18 cellular contexts compared by ENCODE assay signal in the genomic region with DNA sequence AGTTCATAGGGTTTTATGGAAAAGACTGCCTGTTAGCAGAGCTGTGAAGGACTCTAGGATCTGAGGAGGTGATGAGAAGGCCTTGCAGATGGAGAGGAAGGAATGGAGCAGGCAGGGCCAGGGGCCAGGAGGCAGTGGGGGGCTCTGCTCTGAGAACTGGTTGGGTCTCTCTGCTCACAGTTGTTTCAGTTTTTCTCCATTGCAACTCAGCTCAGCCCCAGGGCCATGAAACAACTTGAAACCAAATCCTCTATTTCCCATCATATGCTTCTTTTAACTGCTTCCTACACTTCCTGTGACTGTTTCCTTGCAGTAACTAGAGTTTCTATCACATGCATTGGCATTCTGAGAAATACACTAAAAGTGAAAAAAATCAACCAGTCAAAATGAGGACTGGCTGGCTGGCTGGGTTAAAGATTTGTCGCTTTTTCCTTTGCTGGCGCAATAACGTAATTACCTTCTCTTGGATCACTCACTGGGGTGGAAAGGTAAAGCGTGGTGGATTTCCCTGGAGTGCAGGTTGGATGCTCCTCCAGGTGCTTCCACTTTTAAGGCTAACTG.
DNase-seq lines count a peak whose midpoint lies in the region; ATAC-seq and TF ChIP-seq lines count a peak whose summit lies in the region.
"Had no signal": no experiment of that assay in that cellular context is flagged by ENCODE, and none has a peak within 500 bp of the region (broad histone marks: within the 10 kb centered on the region; RNA-seq: fewer than 3 reads in every experiment).

No MANE protein-coding gene starts in this region.

- H3K27me3 ChIP-seq in esophagus muscularis mucosa, result no peaks in the 10 kb centered on the region
- H3K27me3 ChIP-seq: esophagus squamous epithelium had no signal

- peaks cover 0 to 21% (median 0%) of the 10 kb centered on the region in 4 donors for H3K4me1 ChIP-seq in esophagus muscularis mucosa
- H3K4me1 ChIP-seq: esophagus squamous epithelium, left ventricle myocardium inferior had no signal

- TF ChIP-seq CTCF in esophagus muscularis mucosa (IDR thresholded peaks at IDR 0.05) (no peak), HFFc6 (IDR thresholded peaks at IDR 0.05) (no peak)

- ATAC-seq in activated T-cell treated with anti-CD3 and anti-CD28 coated beads, Interleukin-2, amount 50 U/mL, for 72 hours (replicated peaks in 1 of 2), result peak; percentile 90 to 91
- no peak for ATAC-seq in GM21737 (IDR thresholded peaks at IDR 0.05; ENCODE audit: unreplicated experiment)

- H3K36me3 ChIP-seq in esophagus muscularis mucosa, result no peaks in the 10 kb centered on the region
- H3K36me3 ChIP-seq: esophagus squamous epithelium, left ventricle myocardium inferior had no signal

- no peak for TF ChIP-seq POLR2A in esophagus muscularis mucosa (IDR thresholded peaks at IDR 0.05; ENCODE audit: low read depth)

- no peaks in the 10 kb centered on the region for H3K9me3 ChIP-seq in esophagus muscularis mucosa
- H3K9me3 ChIP-seq: esophagus squamous epithelium, left ventricle myocardium inferior had no signal

- peak overlapping the region; percentile 91 for H3K27ac Mint-ChIP-seq in activated T-cell treated with anti-CD3 and anti-CD28 coated beads, Interleukin-2, amount 50 U/mL, for 24 hours
- peak overlapping the region; percentile 85 for H3K27ac Mint-ChIP-seq in activated T-cell treated with anti-CD3 and anti-CD28 coated beads, Interleukin-2, amount 50 U/mL, for 72 hours
- H3K27ac Mint-ChIP-seq in stimulated activated naive CD8-positive, alpha-beta T cell treated with anti-CD3 and anti-CD28 coated beads, Interleukin-15, Interleukin-2, amounts not matched to agents 100 ng/mL and 50 ng/mL, for 24 hours, result peak overlapping the region; percentile 92
- H3K27ac Mint-ChIP-seq in HFFc6, result no peak overlapping the region
- H3K27ac Mint-ChIP-seq: CD4-positive, alpha-beta T cell had no signal

- DNase-seq in activated T-cell treated with anti-CD3 and anti-CD28 coated beads, Interleukin-2, amount 50 U/mL, for 24 hours, result peak; percentile 47
- no peak for DNase-seq in activated T-cell treated with anti-CD3 and anti-CD28 coated beads, Interleukin-2, amount 50 U/mL, for 1 hour
- DNase-seq in activated T-cell treated with anti-CD3 and anti-CD28 coated beads, Interleukin-2, amount 50 U/mL, for 72 hours, result peak; percentile 35
- DNase-seq in esophagus muscularis mucosa (ENCODE audit: extremely low spot score) (peak; percentile 34), NCI-H1092 treated with DMSO at 0.1 percent for 48 hours (lab: John Stamatoyannopoulos, UW) (no peak), HFFc6 (no peak)
- DNase-seq: activated CD8-positive, alpha-beta memory T cell treated with anti-CD3 and anti-CD28 coated beads, Interleukin-2, amount 50 U/mL, for 48 hours; amygdala; CD4-positive, alpha-beta T cell; esophagus squamous epithelium; left ventricle myocardium inferior; NCI-H69; OCI-M1; right cardiac atrium; SHP77 treated with DMSO at 0.1 percent for 48 hours had no signal

- intact Hi-C loops in esophagus muscularis mucosa (cut with DNase I), result no loop called here

- peaks cover 42% of the 10 kb centered on the region for H3K4me1 Mint-ChIP-seq in activated T-cell treated with anti-CD3 and anti-CD28 coated beads, Interleukin-2, amount 50 U/mL, for 24 hours (ENCODE audit: low read depth)
- H3K4me1 Mint-ChIP-seq in activated T-cell treated with anti-CD3 and anti-CD28 coated beads, Interleukin-2, amount 50 U/mL, for 72 hours (ENCODE audit: low read depth), result peaks cover 52% of the 10 kb centered on the region
- H3K4me1 Mint-ChIP-seq in stimulated activated naive CD8-positive, alpha-beta T cell treated with anti-CD3 and anti-CD28 coated beads, Interleukin-15, Interleukin-2, amounts not matched to agents 100 ng/mL and 50 ng/mL, for 24 hours (ENCODE audit: low read depth), result peaks cover 29% of the 10 kb centered on the region
- H3K4me1 Mint-ChIP-seq in HFFc6 (ENCODE audit: low read depth), result no peaks in the 10 kb centered on the region

- no peak overlapping the region for H3K4me3 ChIP-seq in esophagus muscularis mucosa
- H3K4me3 ChIP-seq: esophagus squamous epithelium, left ventricle myocardium inferior had no signal

- H3K4me3 Mint-ChIP-seq in activated T-cell treated with anti-CD3 and anti-CD28 coated beads, Interleukin-2, amount 50 U/mL, for 24 hours, result peak overlapping the region; percentile 44
- peak overlapping the region; percentile 39 to 48 for H3K4me3 Mint-ChIP-seq in activated T-cell treated with anti-CD3 and anti-CD28 coated beads, Interleukin-2, amount 50 U/mL, for 72 hours
- H3K4me3 Mint-ChIP-seq in stimulated activated naive CD8-positive, alpha-beta T cell treated with anti-CD3 and anti-CD28 coated beads, Interleukin-15, Interleukin-2, amounts not matched to agents 100 ng/mL and 50 ng/mL, for 24 hours, result no peak overlapping the region
- no peak overlapping the region for H3K4me3 Mint-ChIP-seq in HFFc6
- H3K4me3 Mint-ChIP-seq: CD4-positive, alpha-beta T cell had no signal

- no peak for TF ChIP-seq EP300 in esophagus muscularis mucosa (IDR thresholded peaks at IDR 0.05)

- WGBS in esophagus muscularis mucosa, result 96% methylated on average over 4 of the region's 4 CpGs

- no peaks in the 10 kb centered on the region for H3K36me3 Mint-ChIP-seq in activated T-cell treated with anti-CD3 and anti-CD28 coated beads, Interleukin-2, amount 50 U/mL, for 24 hours (ENCODE audit: low read depth)
- peaks cover 4 to 8% of the 10 kb centered on the region in 2 donors for H3K36me3 Mint-ChIP-seq in activated T-cell treated with anti-CD3 and anti-CD28 coated beads, Interleukin-2, amount 50 U/mL, for 72 hours (ENCODE audit: insufficient read depth in 2 of 2)
- H3K36me3 Mint-ChIP-seq in stimulated activated naive CD8-positive, alpha-beta T cell treated with anti-CD3 and anti-CD28 coated beads, Interleukin-15, Interleukin-2, amounts not matched to agents 100 ng/mL and 50 ng/mL, for 24 hours (ENCODE audit: low read depth), result no peaks in the 10 kb centered on the region
- no peaks in the 10 kb centered on the region for H3K36me3 Mint-ChIP-seq in HFFc6 (ENCODE audit: low read depth)

- no peaks in the 10 kb centered on the region for H3K27me3 Mint-ChIP-seq in activated T-cell treated with anti-CD3 and anti-CD28 coated beads, Interleukin-2, amount 50 U/mL, for 24 hours
- no peaks in the 10 kb centered on the region for H3K27me3 Mint-ChIP-seq in activated T-cell treated with anti-CD3 and anti-CD28 coated beads, Interleukin-2, amount 50 U/mL, for 72 hours (ENCODE audit: low read depth)
- H3K27me3 Mint-ChIP-seq in stimulated activated naive CD8-positive, alpha-beta T cell treated with anti-CD3 and anti-CD28 coated beads, Interleukin-15, Interleukin-2, amounts not matched to agents 100 ng/mL and 50 ng/mL, for 24 hours, result no peaks in the 10 kb centered on the region
- H3K27me3 Mint-ChIP-seq in HFFc6 (ENCODE audit: insufficient read depth), result no peaks in the 10 kb centered on the region; the same call in none of the 2 replicates
- H3K27me3 Mint-ChIP-seq: CD4-positive, alpha-beta T cell had no signal

- H3K9me3 Mint-ChIP-seq in activated T-cell treated with anti-CD3 and anti-CD28 coated beads, Interleukin-2, amount 50 U/mL, for 24 hours, result no peaks in the 10 kb centered on the region
- peaks cover 2 to 6% of the 10 kb centered on the region in 2 donors for H3K9me3 Mint-ChIP-seq in activated T-cell treated with anti-CD3 and anti-CD28 coated beads, Interleukin-2, amount 50 U/mL, for 72 hours
- H3K9me3 Mint-ChIP-seq in stimulated activated naive CD8-positive, alpha-beta T cell treated with anti-CD3 and anti-CD28 coated beads, Interleukin-15, Interleukin-2, amounts not matched to agents 100 ng/mL and 50 ng/mL, for 24 hours, result peaks cover 7% of the 10 kb centered on the region
- no peaks in the 10 kb centered on the region for H3K9me3 Mint-ChIP-seq in HFFc6
- H3K9me3 Mint-ChIP-seq: CD4-positive, alpha-beta T cell had no signal

- peak overlapping the region in 1 of 4 donors; percentile 46 for H3K27ac ChIP-seq in esophagus muscularis mucosa (replicated peaks in 1 of 4)
- H3K27ac ChIP-seq: left ventricle myocardium inferior, VCaP had no signal

Comparison
In these comparisons a context has a peak if more than half of its experiments do, and no peak if none do; other contexts are left out.
1. DNase-seq: peak in activated T-cell treated with anti-CD3 and anti-CD28 coated beads, Interleukin-2, amount 50 U/mL, for 24 hours (single experiment), activated T-cell treated with anti-CD3 and anti-CD28 coated beads, Interleukin-2, amount 50 U/mL, for 72 hours (2 of 2) and esophagus muscularis mucosa (single experiment); none in activated T-cell treated with anti-CD3 and anti-CD28 coated beads, Interleukin-2, amount 50 U/mL, for 1 hour (single experiment), NCI-H1092 treated with DMSO at 0.1 percent for 48 hours (single experiment) and HFFc6 (single experiment).
2. H3K4me3 Mint-ChIP-seq: peak in activated T-cell treated with anti-CD3 and anti-CD28 coated beads, Interleukin-2, amount 50 U/mL, for 24 hours (single experiment) and activated T-cell treated with anti-CD3 and anti-CD28 coated beads, Interleukin-2, amount 50 U/mL, for 72 hours (2 of 2); none in stimulated activated naive CD8-positive, alpha-beta T cell treated with anti-CD3 and anti-CD28 coated beads, Interleukin-15, Interleukin-2, amounts not matched to agents 100 ng/mL and 50 ng/mL, for 24 hours (single experiment) and HFFc6 (single experiment).